10 cellular contexts compared by ENCODE assay signal in the genomic region with DNA sequence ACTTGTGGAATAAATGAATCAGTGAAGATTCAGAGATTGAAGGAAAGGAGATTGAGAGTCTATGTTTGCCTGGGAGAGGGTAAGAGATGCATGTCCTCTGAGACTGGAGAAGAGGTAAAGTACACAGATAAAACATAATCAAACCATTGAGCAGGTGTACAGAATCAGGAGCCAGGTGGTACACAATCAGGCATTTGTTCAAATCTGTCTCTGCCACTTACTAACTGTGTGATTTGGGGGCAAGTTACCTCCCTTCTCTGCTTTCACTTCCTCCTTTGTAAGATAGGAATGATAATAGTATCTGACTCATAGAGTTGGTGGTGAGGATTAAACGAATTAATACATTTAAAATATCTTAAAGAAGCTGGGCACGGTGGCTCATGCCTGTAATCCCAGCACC.
DNase-seq lines count a peak whose midpoint lies in the region; ATAC-seq and TF ChIP-seq lines count a peak whose summit lies in the region.
"Had no signal": no experiment of that assay in that cellular context is flagged by ENCODE, and none has a peak within 500 bp of the region (broad histone marks: within the 10 kb centered on the region; RNA-seq: fewer than 3 reads in every experiment).

No MANE protein-coding gene starts in this region.

- DNase-seq in GM12865 (ENCODE audit: low read depth): peak; percentile 27
- DNase-seq in RPMI8226: peak; percentile 39
- no peak for DNase-seq in hepatic stellate cell (ENCODE audit: low spot score)
- DNase-seq in NCI-H446 treated with DMSO at 0.1 percent for 48 hours (lab: John Stamatoyannopoulos, UW): no peak
- no peak for DNase-seq in sciatic nerve (ENCODE audit: low spot score)
- no peak for DNase-seq in activated naive CD4-positive, alpha-beta T cell treated with anti-CD3 and anti-CD28 coated beads, Interleukin-2, amount 50 U/mL, for 16 hours
- DNase-seq: activated CD8-positive, alpha-beta memory T cell treated with anti-CD3 and anti-CD28 coated beads, Interleukin-2, amount 10 ng/mL, durations not matched to agents 7 days and 5 days; left cardiac atrium had no signal

- no peak for TF ChIP-seq CTCF in GM12865 (IDR thresholded peaks at IDR 0.05; ENCODE audit: insufficient read depth, low read depth, low read length, missing control alignments)

- intact Hi-C loops in sciatic nerve (cut with DNase I): no loop called here

- peak; percentile 53 for ATAC-seq in GM19468 (IDR thresholded peaks at IDR 0.05; ENCODE audit: extremely low read depth, unreplicated experiment)
- ATAC-seq in HG03460 (IDR thresholded peaks at IDR 0.05; ENCODE audit: unreplicated experiment): peak; percentile 54
- no peak for ATAC-seq in sciatic nerve
- ATAC-seq: activated CD8-positive, alpha-beta memory T cell treated with anti-CD3 and anti-CD28 coated beads, Interleukin-2, amount 10 ng/mL, durations not matched to agents 7 days and 5 days; left cardiac atrium had no signal

- H3K4me3 ChIP-seq in GM12865 (ENCODE audit: low read depth, low read length): no peak overlapping the region

Comparison
In these comparisons a context has a peak if more than half of its experiments do, and no peak if none do; other contexts are left out.
1. DNase-seq: peak in GM12865 (single experiment) and RPMI8226 (single experiment); none in hepatic stellate cell (single experiment), NCI-H446 treated with DMSO at 0.1 percent for 48 hours (single experiment), sciatic nerve (single experiment) and activated naive CD4-positive, alpha-beta T cell treated with anti-CD3 and anti-CD28 coated beads, Interleukin-2, amount 50 U/mL, for 16 hours (single experiment).